In genomic region chr22:18024276-18024939, GRCh38 we compare ENCODE assay signal across 8 cellular contexts. TPM values are rescaled to one million over a fixed set of nuclear protein-coding genes. Genes with fewer than 3 reads are reported as not detected.
DNase-seq lines count a peak whose midpoint lies in the region; ATAC-seq and TF ChIP-seq lines count a peak whose summit lies in the region.

MICAL3 (minus strand) TSS chr22:18024561; CDS start chr22:17906812, 117,749 bp downstream.

- H3K27ac ChIP-seq in skin epidermis: peak within 1 kb of the TSS in 18 of 21 experiments; percentile 12 to 79 (median 58)

- peak within 1 kb of the TSS; percentile 51 to 55 for H3K4me3 ChIP-seq in cardiac fibroblast (replicated peaks in 1 of 2; ENCODE audit: low read depth in 2 of 2, low read length in 2 of 2)
- H3K4me3 ChIP-seq in skin epidermis: peak within 1 kb of the TSS; percentile 38 to 64 (median 52)

- no peaks in the 10 kb centered on the region for H3K36me3 Mint-ChIP-seq in activated B cell treated with CpG ODN at 0.5 μM for 24 hours (ENCODE audit: low read depth)

- H3K4me1 Mint-ChIP-seq in activated B cell treated with CpG ODN at 0.5 μM for 24 hours: peaks cover 18% of the 10 kb centered on the region

- H3K9me3 Mint-ChIP-seq in activated B cell treated with CpG ODN at 0.5 μM for 24 hours: no peaks in the 10 kb centered on the region

- DNase-seq in NCI-H82 (lab: John Stamatoyannopoulos, UW) (peak; percentile 59), NCI-H82 treated with DMSO at 0.1 percent for 48 hours (lab: John Stamatoyannopoulos, UW; ENCODE audit: unreplicated experiment) (no peak), NCI-H1092 treated with DMSO at 0.1 percent for 48 hours (lab: John Stamatoyannopoulos, UW) (peak; percentile 79), activated B cell treated with CpG ODN at 0.5 μM for 24 hours (peak; percentile 83), cardiac fibroblast (ENCODE audit: low read depth in 2 of 2) (peak; percentile 61 to 65), iPS-NIHi7 (ENCODE audit: extremely low spot score) (peak; percentile 72)

- H3K4me3 Mint-ChIP-seq in activated B cell treated with CpG ODN at 0.5 μM for 24 hours: peak within 1 kb of the TSS; percentile 94

- POLR2A ChIA-PET in activated B cell treated with CpG ODN at 0.5 μM for 24 hours (lab: Charles Lee): interaction anchor here (0.6 to 3.2 kb wide), 7 partner anchors 14 to 265 kb away, joined by 3 to 25 read pairs (median 7); no protein-coding TSS in a partner anchor

- H3K27ac Mint-ChIP-seq in activated B cell treated with CpG ODN at 0.5 μM for 24 hours: peak within 1 kb of the TSS; percentile 91

- no peak for TF ChIP-seq CTCF in activated B cell treated with CpG ODN at 0.5 μM for 24 hours (IDR thresholded peaks at IDR 0.05)
- TF ChIP-seq CTCF in cardiac fibroblast (IDR thresholded peaks at IDR 0.05; ENCODE audit: low read depth, low read length): peak; percentile 45

- intact Hi-C loops in activated B cell treated with CpG ODN at 0.5 μM for 24 hours (cut with micrococcal nuclease): loop anchor here (1.0 to 5.0 kb wide), 11 partner anchors 23 to 282 kb away; no protein-coding TSS in a partner anchor

- peak; percentile 96 for ATAC-seq in activated B cell treated with CpG ODN at 0.5 μM for 24 hours (ENCODE audit: low read depth)
- ATAC-seq in GM18511 (IDR thresholded peaks at IDR 0.05; ENCODE audit: unreplicated experiment): no peak

- no peaks in the 10 kb centered on the region for H3K27me3 Mint-ChIP-seq in activated B cell treated with CpG ODN at 0.5 μM for 24 hours

- CTCF ChIA-PET in activated B cell treated with CpG ODN at 0.5 μM for 24 hours (lab: Charles Lee): interaction anchor here (0.6 to 4.4 kb wide), 24 partner anchors 14 to 195 kb away, joined by 3 to 44 read pairs (median 4); partner anchors contain the start of gene PEX26

RNA-seq across cellular contexts. Expression of gene MICAL3, which starts in this region (rescaled TPM):
- total RNA-seq in activated B cell treated with CpG ODN at 0.5 μM for 24 hours: 232 and 257 TPM in 2 replicates
